In genomic region chr16:73054732-73055481, GRCh38 we compare ENCODE assay signal across 7 cellular contexts. TPM values are rescaled to one million over a fixed set of nuclear protein-coding genes. Genes with fewer than 3 reads are reported as not detected.
A peak's percentile ranks its signal among the peaks of the same experiment; 100 is the strongest.
DNase-seq lines count a peak whose midpoint lies in the region; ATAC-seq lines count a peak whose summit lies in the region.

No MANE protein-coding gene starts in this region.

- peaks cover 75% of the 10 kb centered on the region for H3K4me1 ChIP-seq in HUES64 (ENCODE audit: insufficient read depth, low read length)
- peaks cover 74% of the 10 kb centered on the region for H3K4me1 ChIP-seq in SJSA1 (replicated peaks)
- H3K4me1 ChIP-seq in subcutaneous abdominal adipose tissue (ENCODE audit: control insufficient read depth in 5 of 5, insufficient read depth in 5 of 5, low read length in 5 of 5): peaks cover 7 to 50% (median 44%) of the 10 kb centered on the region in 5 donors

- H3K9me3 Mint-ChIP-seq in activated T-cell treated with anti-CD3 and anti-CD28 coated beads, Interleukin-2, amount 50 U/mL, for 24 hours: no peaks in the 10 kb centered on the region
- H3K9me3 Mint-ChIP-seq in activated CD4-positive, alpha-beta T cell treated with anti-CD3 and anti-CD28 coated beads, Interleukin-2, amount 10 ng/mL, durations not matched to agents 24 days and 14 days: no peaks in the 10 kb centered on the region

- intact Hi-C loops in activated CD4-positive, alpha-beta T cell treated with anti-CD3 and anti-CD28 coated beads, Interleukin-2, amount 10 ng/mL, durations not matched to agents 24 days and 14 days (cut with micrococcal nuclease): loop anchor here (5.0 to 10.0 kb wide), 2 partner anchors 223 to 390 kb away; no protein-coding TSS in a partner anchor

- no peak overlapping the region for H3K27ac Mint-ChIP-seq in activated T-cell treated with anti-CD3 and anti-CD28 coated beads, Interleukin-2, amount 50 U/mL, for 24 hours
- H3K27ac Mint-ChIP-seq in activated CD4-positive, alpha-beta T cell treated with anti-CD3 and anti-CD28 coated beads, Interleukin-2, amount 10 ng/mL, durations not matched to agents 24 days and 14 days: no peak overlapping the region

- H3K9ac ChIP-seq in HUES64 (ENCODE audit: low read depth, low read length) (no peak overlapping the region), subcutaneous abdominal adipose tissue (ENCODE audit: low read length in 5 of 5) (peak overlapping the region in 2 of 5 donors; percentile 8 to 17)

- ATAC-seq in HG02623 (IDR thresholded peaks at IDR 0.05; ENCODE audit: unreplicated experiment): no peak

- H3K27me3 ChIP-seq in HUES64 (ENCODE audit: insufficient read depth, low read length) (peaks cover 87% of the 10 kb centered on the region), SJSA1 (replicated peaks) (no peaks in the 10 kb centered on the region), subcutaneous abdominal adipose tissue (ENCODE audit: control insufficient read depth in 5 of 5, insufficient read depth in 4 of 5, low read length in 5 of 5) (no peaks in the 10 kb centered on the region)

- H3K27ac ChIP-seq in HUES64 (ENCODE audit: low read depth, low read length): no peak overlapping the region
- H3K27ac ChIP-seq in SJSA1: peak overlapping the region; percentile 98
- peak overlapping the region; percentile 77 for H3K27ac ChIP-seq in subcutaneous abdominal adipose tissue (ENCODE audit: low read depth, low read length)

- H3K4me3 ChIP-seq in HUES64 (ENCODE audit: low read length) (peak overlapping the region; percentile 21; the same call in 1 of the 2 replicates), SJSA1 (peak overlapping the region; percentile 16), subcutaneous abdominal adipose tissue (ENCODE audit: low read depth in 1 of 5, low read length in 5 of 5) (peak overlapping the region in 2 of 5 donors; percentile 22 to 29)

- WGBS in HUES64: no CpG with 5 or more reads among the region's 7 CpGs

- no peaks in the 10 kb centered on the region for H3K36me3 ChIP-seq in HUES64 (ENCODE audit: insufficient read depth, low read length)
- H3K36me3 ChIP-seq in SJSA1: no peaks in the 10 kb centered on the region
- H3K36me3 ChIP-seq in subcutaneous abdominal adipose tissue (ENCODE audit: control insufficient read depth in 5 of 5, insufficient read depth in 5 of 5, low read length in 5 of 5): no peaks in the 10 kb centered on the region

- H3K4me3 Mint-ChIP-seq in activated T-cell treated with anti-CD3 and anti-CD28 coated beads, Interleukin-2, amount 50 U/mL, for 24 hours: no peak overlapping the region
- H3K4me3 Mint-ChIP-seq in activated CD4-positive, alpha-beta T cell treated with anti-CD3 and anti-CD28 coated beads, Interleukin-2, amount 10 ng/mL, durations not matched to agents 24 days and 14 days: no peak overlapping the region

- peaks cover 6% of the 10 kb centered on the region for H3K4me1 Mint-ChIP-seq in activated T-cell treated with anti-CD3 and anti-CD28 coated beads, Interleukin-2, amount 50 U/mL, for 24 hours (ENCODE audit: low read depth)
- H3K4me1 Mint-ChIP-seq in activated CD4-positive, alpha-beta T cell treated with anti-CD3 and anti-CD28 coated beads, Interleukin-2, amount 10 ng/mL, durations not matched to agents 24 days and 14 days: peaks cover 19% of the 10 kb centered on the region

- H3K27me3 Mint-ChIP-seq in activated T-cell treated with anti-CD3 and anti-CD28 coated beads, Interleukin-2, amount 50 U/mL, for 24 hours: peaks cover 41% of the 10 kb centered on the region
- H3K27me3 Mint-ChIP-seq in activated CD4-positive, alpha-beta T cell treated with anti-CD3 and anti-CD28 coated beads, Interleukin-2, amount 10 ng/mL, durations not matched to agents 24 days and 14 days: peaks cover 42% of the 10 kb centered on the region

- DNase-seq in SJSA1 (ENCODE audit: low read depth in 1 of 2, low spot score in 2 of 2) (peak in 1 of 2 experiments; percentile 66), glomerular visceral epithelial cell (ENCODE audit: extremely low spot score) (peak; percentile 30)
- DNase-seq in activated T-cell treated with anti-CD3 and anti-CD28 coated beads, Interleukin-2, amount 50 U/mL, for 24 hours: no peak
- DNase-seq in activated CD4-positive, alpha-beta T cell treated with anti-CD3 and anti-CD28 coated beads, Interleukin-2, amount 10 ng/mL, durations not matched to agents 24 days and 14 days: no peak

- no peaks in the 10 kb centered on the region for H3K36me3 Mint-ChIP-seq in activated T-cell treated with anti-CD3 and anti-CD28 coated beads, Interleukin-2, amount 50 U/mL, for 24 hours (ENCODE audit: low read depth)
- peaks cover 2% of the 10 kb centered on the region for H3K36me3 Mint-ChIP-seq in activated CD4-positive, alpha-beta T cell treated with anti-CD3 and anti-CD28 coated beads, Interleukin-2, amount 10 ng/mL, durations not matched to agents 24 days and 14 days (ENCODE audit: low read depth)

- no peaks in the 10 kb centered on the region for H3K9me3 ChIP-seq in HUES64 (ENCODE audit: insufficient read depth, low read depth, low read length)
- no peaks in the 10 kb centered on the region for H3K9me3 ChIP-seq in SJSA1 (replicated peaks)
- H3K9me3 ChIP-seq in subcutaneous abdominal adipose tissue (ENCODE audit: control insufficient read depth in 5 of 5, low read length in 5 of 5): no peaks in the 10 kb centered on the region

RNA-seq across cellular contexts. Expression of gene ZFHX3, which starts 7.0 kb away (rescaled TPM):
- 1.3 TPM for polyA plus RNA-seq in HUES64 (2013, experiment 1 of 2)
- polyA plus RNA-seq in HUES64 (2013, experiment 2 of 2): 2.5 TPM
- total RNA-seq in SJSA1 (2014; rRNA removed; shearing (Covaris generic)): 2.1 and 2.3 TPM in 2 replicates
- 0.49 and 0.88 TPM in 2 replicates for total RNA-seq in activated CD4-positive, alpha-beta T cell treated with anti-CD3 and anti-CD28 coated beads, Interleukin-2, amount 10 ng/mL, durations not matched to agents 24 days and 14 days
